ENCODE assay signal across 17 cellular contexts in genomic region chr7:142352543-142352942, GRCh38.
DNase-seq lines count a peak whose midpoint lies in the region; ATAC-seq and TF ChIP-seq lines count a peak whose summit lies in the region.
"Had no signal": no experiment of that assay in that cellular context is flagged by ENCODE, and none has a peak within 500 bp of the region (broad histone marks: within the 10 kb centered on the region; RNA-seq: fewer than 3 reads in every experiment).

No MANE protein-coding gene starts in this region.

- no peaks in the 10 kb centered on the region for H3K9me3 Mint-ChIP-seq in activated CD4-positive, alpha-beta memory T cell treated with anti-CD3 and anti-CD28 coated beads, Interleukin-2, amount 10 ng/mL, durations not matched to agents 7 days and 5 days
- H3K9me3 Mint-ChIP-seq in chondrocyte (ENCODE audit: low read depth), result no peaks in the 10 kb centered on the region

- in situ Hi-C loops in ACHN (cut with HindIII; ENCODE audit: low pct_ligation_motif_present, low pct_unique_long_range_greater_than_20kb, low sequenced_read_pairs), result no loop called here

- peak overlapping the region; percentile 62; the same call in 1 of the 2 replicates for H2AFZ ChIP-seq in DND-41 (ENCODE audit: low read depth, low read length)
- no peak overlapping the region for H2AFZ ChIP-seq in mesenchymal stem cell (ENCODE audit: low read depth, low read length)

- H2BK15ac ChIP-seq in mesenchymal stem cell (ENCODE audit: low read depth, poor library complexity, severe bottlenecking), result no peak overlapping the region

- H3K4me2 ChIP-seq in DND-41 (ENCODE audit: insufficient read depth, low read length), result peak overlapping the region; percentile 68
- no peak overlapping the region for H3K4me2 ChIP-seq in mesenchymal stem cell (ENCODE audit: low read length, poor library complexity, severe bottlenecking)

- H3K27me3 ChIP-seq in DND-41 (ENCODE audit: insufficient read depth, low read length, poor library complexity), result no peaks in the 10 kb centered on the region
- peaks cover 0 to 33% of the 10 kb centered on the region in 2 experiments for H3K27me3 ChIP-seq in mesenchymal stem cell (ENCODE audit: control insufficient read depth in 1 of 2, insufficient read depth in 1 of 2, low read length in 2 of 2)
- H3K27me3 ChIP-seq: testis had no signal

- H3K36me3 ChIP-seq in DND-41 (ENCODE audit: insufficient read depth, low read length) (peaks cover 23% of the 10 kb centered on the region; the same call in 1 of the 2 replicates), mesenchymal stem cell (ENCODE audit: control insufficient read depth in 1 of 2, insufficient read depth in 2 of 2, low read depth in 1 of 2, low read length in 2 of 2) (no peaks in the 10 kb centered on the region)

- CTCF ChIA-PET in activated CD4-positive, alpha-beta memory T cell treated with anti-CD3 and anti-CD28 coated beads, Interleukin-2, amount 10 ng/mL, durations not matched to agents 7 days and 5 days (lab: Charles Lee), result interaction anchor here (1.3 to 2.7 kb wide), 5 partner anchors 10 to 50 kb away, joined by 4 to 10 read pairs (median 6); no protein-coding TSS in a partner anchor

- WGBS in mesenchymal stem cell, result 75% methylated on average over 9 of the region's 9 CpGs

- H3K27ac ChIP-seq in DND-41 (ENCODE audit: low read length), result peak overlapping the region; percentile 96
- H3K27ac ChIP-seq in mesenchymal stem cell (ENCODE audit: low read length, poor library complexity, severe bottlenecking), result no peak overlapping the region
- H3K27ac ChIP-seq: coronary artery, testis had no signal

- no peaks in the 10 kb centered on the region for H3K79me1 ChIP-seq in mesenchymal stem cell (replicated peaks; ENCODE audit: low read length, poor library complexity, severe bottlenecking)

- H4K8ac ChIP-seq in mesenchymal stem cell (ENCODE audit: low read length), result no peak overlapping the region

- peak overlapping the region; percentile 56 for H3K27ac Mint-ChIP-seq in activated CD4-positive, alpha-beta memory T cell treated with anti-CD3 and anti-CD28 coated beads, Interleukin-2, amount 10 ng/mL, durations not matched to agents 7 days and 5 days
- no peak overlapping the region for H3K27ac Mint-ChIP-seq in chondrocyte (ENCODE audit: unreplicated experiment)
- H3K27ac Mint-ChIP-seq: mesothelial cell of epicardium had no signal

- H2AK5ac ChIP-seq in mesenchymal stem cell (ENCODE audit: low read length, severe bottlenecking), result no peak overlapping the region

- POLR2A ChIA-PET in activated CD4-positive, alpha-beta memory T cell treated with anti-CD3 and anti-CD28 coated beads, Interleukin-2, amount 10 ng/mL, durations not matched to agents 7 days and 5 days (lab: Charles Lee), result interaction anchor here (1.6 to 3.0 kb wide), 2 partner anchors 445 to 456 kb away, joined by 8 to 23 read pairs; no protein-coding TSS in a partner anchor

- peaks cover 2% of the 10 kb centered on the region for H3K27me3 Mint-ChIP-seq in activated CD4-positive, alpha-beta memory T cell treated with anti-CD3 and anti-CD28 coated beads, Interleukin-2, amount 10 ng/mL, durations not matched to agents 7 days and 5 days
- H3K27me3 Mint-ChIP-seq in chondrocyte (ENCODE audit: low read depth), result peaks cover 28% of the 10 kb centered on the region

- H3K14ac ChIP-seq in mesenchymal stem cell (ENCODE audit: low read length in 2 of 2), result no peak overlapping the region

- no peak overlapping the region for H3K23ac ChIP-seq in mesenchymal stem cell (ENCODE audit: low read length in 2 of 2)

- H4K20me1 ChIP-seq in DND-41 (ENCODE audit: insufficient read depth, low read length), result no peaks in the 10 kb centered on the region

- no peak overlapping the region for H2BK12ac ChIP-seq in mesenchymal stem cell (ENCODE audit: low read length in 2 of 2)

- H2BK5ac ChIP-seq in mesenchymal stem cell (ENCODE audit: low read depth, low read length, poor library complexity, severe bottlenecking), result no peak overlapping the region

- TF ChIP-seq CTCF in DND-41 (IDR thresholded peaks at IDR 0.05; ENCODE audit: borderline replicate concordance, extremely low read depth, low read length, poor library complexity, severe bottlenecking) (no peak), chondrocyte (IDR thresholded peaks at IDR 0.05) (no peak)

- no peak overlapping the region for H2BK120ac ChIP-seq in mesenchymal stem cell (ENCODE audit: low read depth, low read length)

- H3K4me3 ChIP-seq in DND-41 (ENCODE audit: low read depth in 1 of 2, low read length in 2 of 2) (peak overlapping the region; percentile 28 to 60; a peak in 3 of 4 replicates), mesenchymal stem cell (ENCODE audit: insufficient read depth in 1 of 2, low read depth in 1 of 2, low read length in 2 of 2) (no peak overlapping the region)
- H3K4me3 ChIP-seq: coronary artery, testis had no signal

- H3K4me1 Mint-ChIP-seq in activated CD4-positive, alpha-beta memory T cell treated with anti-CD3 and anti-CD28 coated beads, Interleukin-2, amount 10 ng/mL, durations not matched to agents 7 days and 5 days, result peaks cover 23% of the 10 kb centered on the region
- peaks cover under 1% of the 10 kb centered on the region for H3K4me1 Mint-ChIP-seq in chondrocyte (ENCODE audit: low read depth)

- H3K4me3 Mint-ChIP-seq in activated CD4-positive, alpha-beta memory T cell treated with anti-CD3 and anti-CD28 coated beads, Interleukin-2, amount 10 ng/mL, durations not matched to agents 7 days and 5 days, result peak overlapping the region; percentile 66
- no peak overlapping the region for H3K4me3 Mint-ChIP-seq in chondrocyte (ENCODE audit: unreplicated experiment)
- H3K4me3 Mint-ChIP-seq: mesothelial cell of epicardium, neural crest cell had no signal

- H3K79me2 ChIP-seq in DND-41 (ENCODE audit: insufficient read depth, low read length), result peaks cover 73% of the 10 kb centered on the region

- H3K4ac ChIP-seq in mesenchymal stem cell (ENCODE audit: low read depth in 1 of 2, low read length in 2 of 2), result no peak overlapping the region

- H3K4me1 ChIP-seq in DND-41 (ENCODE audit: insufficient read depth, low read length) (peaks cover 73% of the 10 kb centered on the region), mesenchymal stem cell (ENCODE audit: control insufficient read depth, insufficient read depth, low read depth, low read length) (no peaks in the 10 kb centered on the region)
- H3K4me1 ChIP-seq: testis had no signal

- no peaks in the 10 kb centered on the region for H3K9me3 ChIP-seq in DND-41 (ENCODE audit: insufficient read depth, low read length, severe bottlenecking)
- H3K9me3 ChIP-seq in mesenchymal stem cell (ENCODE audit: control insufficient read depth, low read length), result no peaks in the 10 kb centered on the region
- H3K9me3 ChIP-seq: testis had no signal

- peak; percentile 74 to 77 for ATAC-seq in activated CD4-positive, CD25-positive, alpha-beta regulatory T cell treated with anti-CD3 and anti-CD28 coated beads, Interleukin-2, amount 50 U/mL, for 24 hours
- peak; percentile 54 for ATAC-seq in DND-41 (ENCODE audit: insufficient read depth, low read depth)
- ATAC-seq: Panc1 had no signal

- no peaks in the 10 kb centered on the region for H3K36me3 Mint-ChIP-seq in activated CD4-positive, alpha-beta memory T cell treated with anti-CD3 and anti-CD28 coated beads, Interleukin-2, amount 10 ng/mL, durations not matched to agents 7 days and 5 days (ENCODE audit: low read depth)
- no peaks in the 10 kb centered on the region for H3K36me3 Mint-ChIP-seq in chondrocyte (ENCODE audit: low read depth)
- H3K36me3 Mint-ChIP-seq: mesothelial cell of epicardium had no signal

- H3K18ac ChIP-seq in mesenchymal stem cell (ENCODE audit: low read depth in 1 of 2, low read length in 2 of 2), result no peak overlapping the region

- no peak overlapping the region for H4K91ac ChIP-seq in mesenchymal stem cell (ENCODE audit: low read length)

- H3K9ac ChIP-seq in DND-41 (ENCODE audit: low read depth, low read length), result peak overlapping the region; percentile 88
- H3K9ac ChIP-seq in mesenchymal stem cell (ENCODE audit: low read length), result no peak overlapping the region

- no peak for DNase-seq in activated CD4-positive, CD25-positive, alpha-beta regulatory T cell (lab: John Stamatoyannopoulos, UW)
- DNase-seq in DND-41 (peak; percentile 72), mesenchymal stem cell (peak; percentile 69), NCI-H774 (lab: John Stamatoyannopoulos, UW) (no peak), ACHN (no peak), chondrocyte (ENCODE audit: low spot score) (no peak)
- DNase-seq in activated CD4-positive, alpha-beta memory T cell treated with anti-CD3 and anti-CD28 coated beads, Interleukin-2, amount 10 ng/mL, durations not matched to agents 7 days and 5 days, result no peak
- DNase-seq: 8988T; activated effector memory CD4-positive, alpha-beta T cell treated with anti-CD3 and anti-CD28 coated beads, Interleukin-2, amount 50 U/mL, for 16 hours; NCI-H1694; small intestine; testis had no signal

Comparison
In these comparisons a context has a peak if more than half of its experiments do, and no peak if none do; other contexts are left out.
1. DNase-seq: peak in DND-41 (single experiment) and mesenchymal stem cell (single experiment); none in activated CD4-positive, CD25-positive, alpha-beta regulatory T cell (0 of 4), activated CD4-positive, alpha-beta memory T cell treated with anti-CD3 and anti-CD28 coated beads, Interleukin-2, amount 10 ng/mL, durations not matched to agents 7 days and 5 days (single experiment), NCI-H774 (single experiment), ACHN (single experiment) and chondrocyte (single experiment).
2. H3K4me3 ChIP-seq: peak in DND-41 (2 of 2); none in mesenchymal stem cell (0 of 2).